24 cellular contexts compared by ENCODE assay signal in the genomic region with DNA sequence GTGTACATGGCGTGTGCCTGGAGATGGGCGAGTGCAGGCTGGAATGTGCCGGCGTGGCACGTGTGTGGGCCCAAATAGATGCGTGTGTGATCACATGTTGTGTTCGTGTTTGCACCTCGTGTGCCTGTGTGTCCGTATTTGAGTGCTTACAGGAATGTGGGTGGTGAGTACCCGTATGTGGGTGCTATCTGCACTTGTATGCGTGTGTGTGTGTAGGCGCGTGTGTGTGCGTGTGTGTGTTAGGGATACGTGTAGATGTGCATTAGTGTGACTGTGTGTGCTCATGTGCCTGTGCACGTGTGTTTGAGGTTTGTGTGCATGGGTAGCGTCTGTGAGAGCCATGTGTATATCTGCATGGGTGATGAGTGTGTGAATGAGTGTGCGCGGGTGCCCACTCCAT. TPM values are rescaled to one million over a fixed set of nuclear protein-coding genes. Genes with fewer than 3 reads are reported as not detected.
DNase-seq lines count a peak whose midpoint lies in the region; ATAC-seq and TF ChIP-seq lines count a peak whose summit lies in the region.
"Had no signal": no experiment of that assay in that cellular context is flagged by ENCODE, and none has a peak within 500 bp of the region (broad histone marks: within the 10 kb centered on the region; RNA-seq: fewer than 3 reads in every experiment).

No MANE protein-coding gene starts in this region.

- no peaks in the 10 kb centered on the region for H3K36me3 Mint-ChIP-seq in endodermal cell (ENCODE audit: low read depth)
- no peaks in the 10 kb centered on the region for H3K36me3 Mint-ChIP-seq in type B pancreatic cell
- H3K36me3 Mint-ChIP-seq: activated naive CD4-positive, alpha-beta T cell treated with anti-CD3 and anti-CD28 coated beads, Interleukin-2, amount 50 U/mL, for 24 hours; naive B cell had no signal

- peaks cover 75% of the 10 kb centered on the region for H3K27me3 ChIP-seq in endodermal cell (ENCODE audit: control insufficient read depth, insufficient read depth, low read length, poor library complexity, severe bottlenecking)
- H3K27me3 ChIP-seq in mesendoderm (ENCODE audit: insufficient read depth, low read length, poor library complexity) = peaks cover 9% of the 10 kb centered on the region

- H3K27ac ChIP-seq in endodermal cell (ENCODE audit: low read depth, low read length) = no peak overlapping the region
- H3K27ac ChIP-seq in mesendoderm (ENCODE audit: low read depth, low read length) = no peak overlapping the region
- H3K27ac ChIP-seq: prostate gland, upper lobe of right lung had no signal

- H2BK120ac ChIP-seq in mesendoderm (ENCODE audit: low read depth, low read length) = no peak overlapping the region

- H3K4me3 ChIP-seq in endodermal cell (ENCODE audit: low read length) = no peak overlapping the region
- H3K4me3 ChIP-seq in mesendoderm (ENCODE audit: low read length) = no peak overlapping the region
- H3K4me3 ChIP-seq: upper lobe of right lung had no signal

- H3K18ac ChIP-seq in mesendoderm (ENCODE audit: low read length) = no peak overlapping the region

- no peaks in the 10 kb centered on the region for H3K79me1 ChIP-seq in mesendoderm (ENCODE audit: low read length)

- H2BK15ac ChIP-seq in mesendoderm (replicated peaks; ENCODE audit: low read depth) = no peak overlapping the region

- H2BK5ac ChIP-seq in mesendoderm (ENCODE audit: low read length) = no peak overlapping the region

- H3K79me2 ChIP-seq in mesendoderm (ENCODE audit: control insufficient read depth, insufficient read depth, low read length) = no peaks in the 10 kb centered on the region

- no peak overlapping the region for H3K4me2 ChIP-seq in mesendoderm (ENCODE audit: low read length)

- H3K27ac Mint-ChIP-seq in endodermal cell (no peak overlapping the region), type B pancreatic cell (no peak overlapping the region)
- H3K27ac Mint-ChIP-seq: activated CD4-positive, alpha-beta memory T cell treated with anti-CD3 and anti-CD28 coated beads, Interleukin-2, amount 10 ng/mL, durations not matched to agents 7 days and 5 days; activated naive CD4-positive, alpha-beta T cell treated with anti-CD3 and anti-CD28 coated beads, Interleukin-2, amount 50 U/mL, for 24 hours; naive B cell; stimulated activated naive CD8-positive, alpha-beta T cell treated with anti-CD3 and anti-CD28 coated beads, Interleukin-15, Interleukin-2, amounts not matched to agents 100 ng/mL and 50 ng/mL, for 24 hours had no signal

- intact Hi-C loops in cardiac septum (cut with DNase I) (no loop called here), left cardiac atrium (cut with DNase I) (no loop called here)

- no peak overlapping the region for H4K8ac ChIP-seq in mesendoderm (ENCODE audit: low read depth, low read length)

- no peaks in the 10 kb centered on the region for H3K36me3 ChIP-seq in endodermal cell (ENCODE audit: control insufficient read depth, insufficient read depth, low read length)
- no peaks in the 10 kb centered on the region for H3K36me3 ChIP-seq in mesendoderm (ENCODE audit: control insufficient read depth, insufficient read depth, low read length)
- H3K36me3 ChIP-seq: HAP-1, prostate gland, upper lobe of right lung had no signal

- H2AK5ac ChIP-seq in mesendoderm (ENCODE audit: low read length) = no peak overlapping the region

- ATAC-seq in left cardiac atrium (no peak), HG03175 (IDR thresholded peaks at IDR 0.05; ENCODE audit: unreplicated experiment) (no peak)

- H3K4me3 Mint-ChIP-seq in endodermal cell (peak overlapping the region; percentile 34), type B pancreatic cell (peak overlapping the region; percentile 72)
- H3K4me3 Mint-ChIP-seq: activated CD4-positive, alpha-beta memory T cell treated with anti-CD3 and anti-CD28 coated beads, Interleukin-2, amount 10 ng/mL, durations not matched to agents 7 days and 5 days; activated naive CD4-positive, alpha-beta T cell treated with anti-CD3 and anti-CD28 coated beads, Interleukin-2, amount 50 U/mL, for 24 hours; stimulated activated naive CD8-positive, alpha-beta T cell treated with anti-CD3 and anti-CD28 coated beads, Interleukin-15, Interleukin-2, amounts not matched to agents 100 ng/mL and 50 ng/mL, for 24 hours had no signal

- H3K23ac ChIP-seq in mesendoderm (ENCODE audit: low read length) = no peak overlapping the region

- H3K27me3 Mint-ChIP-seq in endodermal cell (ENCODE audit: insufficient read depth) (peaks cover 57% of the 10 kb centered on the region), type B pancreatic cell (peaks cover 92% of the 10 kb centered on the region)

- H3K9ac ChIP-seq in endodermal cell (ENCODE audit: extremely low read depth, low read length, poor library complexity, severe bottlenecking) (no peak overlapping the region), mesendoderm (ENCODE audit: low read length) (no peak overlapping the region)

- no peak overlapping the region for H3K4ac ChIP-seq in mesendoderm (ENCODE audit: low read depth, low read length)

- DNase-seq in cardiac septum (ENCODE audit: low spot score) (peak; percentile 58), left cardiac atrium (no peak), endodermal cell (no peak), mesendoderm (no peak), type B pancreatic cell (ENCODE audit: extremely low spot score, unreplicated experiment) (no peak), CD1c-positive myeloid dendritic cell (ENCODE audit: extremely low spot score) (no peak), superior temporal gyrus (ENCODE audit: extremely low spot score) (no peak)
- DNase-seq: activated CD4-positive, alpha-beta memory T cell treated with anti-CD3 and anti-CD28 coated beads, Interleukin-2, amount 10 ng/mL, durations not matched to agents 7 days and 5 days; activated CD4-positive, CD25-positive, alpha-beta regulatory T cell; cortex of kidney; naive B cell; NCI-H524 treated with DMSO at 0.1 percent for 48 hours; small intestine; stimulated activated CD4-positive, alpha-beta T cell treated with anti-CD3 and anti-CD28 coated beads, Interleukin-2, amount 100 ng/mL, for 48 hours; upper lobe of right lung had no signal

- no peak overlapping the region for H4K5ac ChIP-seq in mesendoderm (ENCODE audit: low read length)

- no peaks in the 10 kb centered on the region for H3K9me3 Mint-ChIP-seq in endodermal cell
- no peaks in the 10 kb centered on the region for H3K9me3 Mint-ChIP-seq in type B pancreatic cell
- H3K9me3 Mint-ChIP-seq: activated CD4-positive, alpha-beta memory T cell treated with anti-CD3 and anti-CD28 coated beads, Interleukin-2, amount 10 ng/mL, durations not matched to agents 7 days and 5 days; activated naive CD4-positive, alpha-beta T cell treated with anti-CD3 and anti-CD28 coated beads, Interleukin-2, amount 50 U/mL, for 24 hours; naive B cell; stimulated activated naive CD8-positive, alpha-beta T cell treated with anti-CD3 and anti-CD28 coated beads, Interleukin-15, Interleukin-2, amounts not matched to agents 100 ng/mL and 50 ng/mL, for 24 hours had no signal

- H3K56ac ChIP-seq in mesendoderm (ENCODE audit: low read length) = peak overlapping the region; percentile 38

- no peak for TF ChIP-seq CTCF in endodermal cell (conservative IDR thresholded peaks at IDR 0.05)
- TF ChIP-seq CTCF in type B pancreatic cell (conservative IDR thresholded peaks at IDR 0.05) = no peak

- H3K4me1 ChIP-seq in endodermal cell (ENCODE audit: control insufficient read depth, insufficient read depth, low read length) (no peaks in the 10 kb centered on the region), mesendoderm (ENCODE audit: control insufficient read depth, low read depth, low read length) (no peaks in the 10 kb centered on the region)
- H3K4me1 ChIP-seq: prostate gland, upper lobe of right lung had no signal

- H3K4me1 Mint-ChIP-seq in endodermal cell (peaks cover 10% of the 10 kb centered on the region), type B pancreatic cell (ENCODE audit: unreplicated experiment) (peaks cover 7% of the 10 kb centered on the region)
- H3K4me1 Mint-ChIP-seq: activated CD4-positive, alpha-beta memory T cell treated with anti-CD3 and anti-CD28 coated beads, Interleukin-2, amount 10 ng/mL, durations not matched to agents 7 days and 5 days; activated naive CD4-positive, alpha-beta T cell treated with anti-CD3 and anti-CD28 coated beads, Interleukin-2, amount 50 U/mL, for 24 hours had no signal

- WGBS in endodermal cell (ENCODE audit: insufficient coverage in 1 of 2, insufficient read length in 1 of 2), 2 experiments = 88 to 91% methylated on average over 4 to 19 of the region's 19 CpGs
- WGBS in mesendoderm (ENCODE audit: extremely low coverage, insufficient coverage, low lambda C conversion rate) = no CpG with 5 or more reads among the region's 19 CpGs

- no peaks in the 10 kb centered on the region for H3K9me3 ChIP-seq in endodermal cell (ENCODE audit: control insufficient read depth, low read length)
- H3K9me3 ChIP-seq: HAP-1, prostate gland, upper lobe of right lung had no signal

RNA-seq across cellular contexts. Expression of gene ZNF536, which starts 3.5 kb away (rescaled TPM):
- total RNA-seq in cardiac septum (11.9 TPM), left cardiac atrium (1 to 10 TPM; 1.2 TPM), endodermal cell (not detected), type B pancreatic cell (ENCODE audit: low replicate concordance) (0.57 and 9.2 TPM in 2 replicates)
- polyA plus RNA-seq in endodermal cell (2013, experiment 1 of 2) = 5.0 TPM
- 4.8 TPM for polyA plus RNA-seq in endodermal cell (2013, experiment 2 of 2)
- polyA plus RNA-seq in mesendoderm (2013, experiment 1 of 2) = 0.07 TPM
- polyA plus RNA-seq in mesendoderm (2013, experiment 2 of 2) = 0.04 TPM
- total RNA-seq: A172; activated CD4-positive, alpha-beta memory T cell treated with anti-CD3 and anti-CD28 coated beads, Interleukin-2, amount 10 ng/mL, durations not matched to agents 7 days and 5 days; endothelial cell of umbilical vein; T-helper 2 cell treated with Interferon-gamma antibody and Interleukin-4, amounts not matched to agents 100 ng/mL and 5 ng/mL, for 36 hours had no signal
- polyA plus RNA-seq: BJ, endothelial cell of umbilical vein had no signal
